Comparison of ENCODE assay signal across 16 cellular contexts in the genomic region with DNA sequence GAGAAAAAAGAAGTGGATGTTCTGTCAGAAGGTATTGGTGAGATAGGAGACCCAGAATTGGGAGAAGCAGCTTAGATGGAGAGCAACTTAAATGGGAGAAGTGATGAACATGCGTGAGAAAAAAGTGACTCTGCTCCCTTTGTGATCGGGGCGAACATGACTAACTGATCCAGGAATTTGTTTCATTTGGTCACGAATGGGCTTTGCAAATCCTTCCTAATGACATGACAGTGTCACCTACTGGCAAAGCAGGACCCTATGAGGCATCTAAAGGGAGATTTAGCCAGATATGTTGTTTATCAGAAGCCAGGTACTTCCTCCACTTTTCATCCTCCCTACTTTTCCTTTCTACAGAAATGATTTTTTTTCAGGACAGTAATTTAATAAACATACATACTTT.
DNase-seq lines count a peak whose midpoint lies in the region; ATAC-seq and TF ChIP-seq lines count a peak whose summit lies in the region.
"Had no signal": no experiment of that assay in that cellular context is flagged by ENCODE, and none has a peak within 500 bp of the region (broad histone marks: within the 10 kb centered on the region; RNA-seq: fewer than 3 reads in every experiment).

No MANE protein-coding gene starts in this region.

- ATAC-seq in omental fat pad (ENCODE audit: low FRiP score): no peak
- no peak for ATAC-seq in stimulated activated effector memory CD8-positive, alpha-beta T cell treated with anti-CD3 and anti-CD28 coated beads, Interleukin-12 subunit alpha, Interleukin-12 subunit beta, amount 100 ng/mL, for 72 hours
- ATAC-seq: CD8-positive, alpha-beta T cell; K562; natural killer cell had no signal

- DNase-seq in AG09309 (ENCODE audit: low read depth) (peak; percentile 28), HS-27A (ENCODE audit: low read depth) (peak; percentile 36), cardiac fibroblast (ENCODE audit: low read depth in 2 of 2) (peak; percentile 28 to 94), iris pigment epithelial cell (ENCODE audit: low read depth) (peak; percentile 44), omental fat pad (ENCODE audit: low spot score) (no peak), DMS153 (lab: John Stamatoyannopoulos, UW) (no peak), pons (ENCODE audit: low spot score) (no peak)
- DNase-seq in stimulated activated effector memory CD8-positive, alpha-beta T cell treated with anti-CD3 and anti-CD28 coated beads, Interleukin-12 subunit alpha, Interleukin-12 subunit beta, amount 100 ng/mL, for 72 hours (ENCODE audit: low spot score in 2 of 2): no peak
- DNase-seq: activated CD4-positive, alpha-beta T cell treated with anti-CD3 and anti-CD28 coated beads for 48 hours; CD8-positive, alpha-beta T cell; kidney; natural killer cell; NCI-H187 treated with DMSO at 0.1 percent for 48 hours; NK-92 treated with Interleukin-12 subunit alpha and Interleukin-12 subunit beta, amount 100 ng/mL, for 24 hours; stimulated activated CD4-positive, alpha-beta T cell treated with anti-CD3 and anti-CD28 coated beads, Interleukin-12 subunit alpha, Interleukin-12 subunit beta, amount 100 ng/mL, for 4 hours had no signal

- no peaks in the 10 kb centered on the region for H3K36me3 Mint-ChIP-seq in stimulated activated effector memory CD8-positive, alpha-beta T cell treated with anti-CD3 and anti-CD28 coated beads, Interleukin-12 subunit alpha, Interleukin-12 subunit beta, amount 100 ng/mL, for 72 hours
- H3K36me3 Mint-ChIP-seq: CD8-positive, alpha-beta T cell; natural killer cell had no signal

- no peaks in the 10 kb centered on the region for H3K4me1 Mint-ChIP-seq in stimulated activated effector memory CD8-positive, alpha-beta T cell treated with anti-CD3 and anti-CD28 coated beads, Interleukin-12 subunit alpha, Interleukin-12 subunit beta, amount 100 ng/mL, for 72 hours
- H3K4me1 Mint-ChIP-seq: natural killer cell had no signal

- H3K4me3 ChIP-seq in AG09309 (ENCODE audit: control insufficient read depth, low read depth, low read length): no peak overlapping the region
- H3K4me3 ChIP-seq in cardiac fibroblast (replicated peaks in 1 of 2; ENCODE audit: low read depth in 2 of 2, low read length in 2 of 2): no peak overlapping the region
- H3K4me3 ChIP-seq: K562 had no signal

- no peak overlapping the region for H3K4me3 Mint-ChIP-seq in stimulated activated effector memory CD8-positive, alpha-beta T cell treated with anti-CD3 and anti-CD28 coated beads, Interleukin-12 subunit alpha, Interleukin-12 subunit beta, amount 100 ng/mL, for 72 hours
- H3K4me3 Mint-ChIP-seq: CD8-positive, alpha-beta T cell; natural killer cell had no signal

- no peak overlapping the region for H3K27ac Mint-ChIP-seq in stimulated activated effector memory CD8-positive, alpha-beta T cell treated with anti-CD3 and anti-CD28 coated beads, Interleukin-12 subunit alpha, Interleukin-12 subunit beta, amount 100 ng/mL, for 72 hours
- H3K27ac Mint-ChIP-seq: CD8-positive, alpha-beta T cell; natural killer cell had no signal

- TF ChIP-seq CTCF in AG09309 (IDR thresholded peaks at IDR 0.05; ENCODE audit: control insufficient read depth, insufficient read depth, low read depth, low read length, missing control alignments): no peak
- peak; percentile 40 for TF ChIP-seq CTCF in cardiac fibroblast (IDR thresholded peaks at IDR 0.05; ENCODE audit: low read depth, low read length)
- TF ChIP-seq CTCF in omental fat pad (IDR thresholded peaks at IDR 0.05): no peak

- H3K9me3 Mint-ChIP-seq in stimulated activated effector memory CD8-positive, alpha-beta T cell treated with anti-CD3 and anti-CD28 coated beads, Interleukin-12 subunit alpha, Interleukin-12 subunit beta, amount 100 ng/mL, for 72 hours: peaks cover 11% of the 10 kb centered on the region
- H3K9me3 Mint-ChIP-seq: CD8-positive, alpha-beta T cell had no signal

Comparison
In these comparisons a context has a peak if more than half of its experiments do, and no peak if none do; other contexts are left out.
1. DNase-seq: peak in AG09309 (single experiment), HS-27A (single experiment), cardiac fibroblast (2 of 2) and iris pigment epithelial cell (single experiment); none in omental fat pad (single experiment), DMS153 (single experiment), pons (single experiment) and stimulated activated effector memory CD8-positive, alpha-beta T cell treated with anti-CD3 and anti-CD28 coated beads, Interleukin-12 subunit alpha, Interleukin-12 subunit beta, amount 100 ng/mL, for 72 hours (0 of 2).